Comparison of ENCODE assay signal across 9 cellular contexts in genomic region chrX:7110821-7111276, GRCh38. TPM values are rescaled to one million over a fixed set of nuclear protein-coding genes. Genes with fewer than 3 reads are reported as not detected.
A peak's percentile ranks its signal among the peaks of the same experiment; 100 is the strongest.
DNase-seq lines count a peak whose midpoint lies in the region; ATAC-seq, FAIRE-seq and TF ChIP-seq lines count a peak whose summit lies in the region.
"Had no signal": no experiment of that assay in that cellular context is flagged by ENCODE, and none has a peak within 500 bp of the region (broad histone marks: within the 10 kb centered on the region; RNA-seq: fewer than 3 reads in every experiment).

No MANE protein-coding gene starts in this region.

- H3K27ac Mint-ChIP-seq in central memory CD8-positive, alpha-beta T cell (ENCODE audit: low read depth): peak overlapping the region; percentile 81

- H3K27ac ChIP-seq in colonic mucosa: no peak overlapping the region

- no peaks in the 10 kb centered on the region for H3K27me3 ChIP-seq in colonic mucosa
- H3K27me3 ChIP-seq: cardiac muscle cell had no signal

- no peak overlapping the region for H3K4me3 Mint-ChIP-seq in central memory CD8-positive, alpha-beta T cell

- H3K9ac ChIP-seq in colonic mucosa (ENCODE audit: low read depth in 2 of 2, low read length in 2 of 2): no peak overlapping the region

- no peak for TF ChIP-seq CTCF in foreskin fibroblast (IDR thresholded peaks at IDR 0.05; ENCODE audit: low read depth, low read length)
- TF ChIP-seq CTCF in colonic mucosa (IDR thresholded peaks at IDR 0.05): no peak

- no peaks in the 10 kb centered on the region for H3K36me3 Mint-ChIP-seq in central memory CD8-positive, alpha-beta T cell (ENCODE audit: insufficient read depth)

- peak; percentile 50 for ATAC-seq in GM21526 (IDR thresholded peaks at IDR 0.05; ENCODE audit: low FRiP score, unreplicated experiment)
- ATAC-seq in central memory CD8-positive, alpha-beta T cell (replicated peaks; ENCODE audit: extremely low read depth, poor library complexity, severe bottlenecking): no peak

- H3K27me3 Mint-ChIP-seq in central memory CD8-positive, alpha-beta T cell: no peaks in the 10 kb centered on the region

- H3K9me3 Mint-ChIP-seq in central memory CD8-positive, alpha-beta T cell: no peaks in the 10 kb centered on the region

- no peaks in the 10 kb centered on the region for H3K36me3 ChIP-seq in colonic mucosa
- H3K36me3 ChIP-seq: cardiac muscle cell had no signal

- intact Hi-C loops in colonic mucosa (cut with DNase I): no loop called here

- no peaks in the 10 kb centered on the region for H3K9me3 ChIP-seq in colonic mucosa

- H3K4me3 ChIP-seq in foreskin fibroblast (ENCODE audit: low read depth in 1 of 2, low read length in 2 of 2): no peak overlapping the region
- no peak overlapping the region for H3K4me3 ChIP-seq in colonic mucosa
- H3K4me3 ChIP-seq: cardiac muscle cell had no signal

- no peaks in the 10 kb centered on the region for H3K4me1 ChIP-seq in colonic mucosa

- DNase-seq in GM12891 (ENCODE audit: insufficient read length, low spot score) (no peak), HT1080 (ENCODE audit: low read depth) (peak; percentile 62), urothelium cell line (ENCODE audit: low spot score) (no peak), foreskin fibroblast (no peak), colonic mucosa (no peak), DMS153 (lab: John Stamatoyannopoulos, UW) (no peak)
- no peak for DNase-seq in central memory CD8-positive, alpha-beta T cell (ENCODE audit: low spot score in 2 of 2)

- FAIRE-seq in GM12891 (lab: Jason Lieb, UNC): peak; percentile 99
- no peak for FAIRE-seq in urothelium cell line (lab: Jason Lieb, UNC)

- peaks cover 24% of the 10 kb centered on the region for H3K4me1 Mint-ChIP-seq in central memory CD8-positive, alpha-beta T cell

- peak; percentile 80 for TF ChIP-seq POLR2A in GM12891 (IDR thresholded peaks at IDR 0.05; ENCODE audit: low read depth, low read length)

TF ChIP-seq in GM12891, 5 proteins besides CTCF, POLR2A, EP300 and RAD21:
- TF ChIP-seq SPI1 (IDR thresholded peaks at IDR 0.05; ENCODE audit: low read depth, low read length): 0 out of 2 replicates have a peak, but pooled peaks have one; percentile 25
- TF ChIP-seq TAF1 (IDR thresholded peaks at IDR 0.05; ENCODE audit: low read depth, low read length): peak; percentile 62; the same call in 1 of the 2 replicates
- TF ChIP-seq PAX5 (IDR thresholded peaks at IDR 0.05; ENCODE audit: insufficient read depth, low read length, severe bottlenecking): no peak
- 0 out of 2 replicates have a peak, but pooled peaks have one; percentile 54 for TF ChIP-seq POU2F2 (IDR thresholded peaks at IDR 0.05; ENCODE audit: low read depth, low read length)
- peak; percentile 76 for TF ChIP-seq POLR2AphosphoS5 (IDR thresholded peaks at IDR 0.05; ENCODE audit: low read depth, low read length)
TF ChIP-seq in GM12891: peak in this region for 4.

RNA-seq across cellular contexts. Expression of gene STS, which starts 36.7 kb away (rescaled TPM):
- polyA plus RNA-seq in GM12891 (2012; ENCODE audit: low read depth, missing spikeins): 4.1 TPM
- 2.8 and 2.9 TPM in 2 replicates for total RNA-seq in HT1080 (2014; rRNA removed; shearing (Covaris generic))
- polyA plus RNA-seq in HT1080 (2015; cell fraction: cytosol; rRNA removed): 2.8 and 3.1 TPM in 2 replicates
- 1.3 and 1.6 TPM in 2 replicates for polyA plus RNA-seq in HT1080 (2015; cell fraction: nucleus; rRNA removed)
- total RNA-seq in colonic mucosa: 10 to 100 TPM; 15.1 to 20.0 TPM

RNA-seq across cellular contexts. Expression of gene PUDP, which starts 37.1 kb away (rescaled TPM):
- 25.9 TPM for polyA plus RNA-seq in GM12891 (2012; ENCODE audit: low read depth, missing spikeins)
- total RNA-seq in HT1080 (2014; rRNA removed; shearing (Covaris generic)): 12.0 and 16.2 TPM in 2 replicates
- 28.0 and 31.9 TPM in 2 replicates for polyA plus RNA-seq in HT1080 (2015; cell fraction: cytosol; rRNA removed)
- polyA plus RNA-seq in HT1080 (2015; cell fraction: nucleus; rRNA removed): 14.5 and 17.3 TPM in 2 replicates
- total RNA-seq in colonic mucosa: 10 to 100 TPM; 55.1 to 62.4 TPM
